ENCODE assay signal across 1 cellular context in the genomic region with DNA sequence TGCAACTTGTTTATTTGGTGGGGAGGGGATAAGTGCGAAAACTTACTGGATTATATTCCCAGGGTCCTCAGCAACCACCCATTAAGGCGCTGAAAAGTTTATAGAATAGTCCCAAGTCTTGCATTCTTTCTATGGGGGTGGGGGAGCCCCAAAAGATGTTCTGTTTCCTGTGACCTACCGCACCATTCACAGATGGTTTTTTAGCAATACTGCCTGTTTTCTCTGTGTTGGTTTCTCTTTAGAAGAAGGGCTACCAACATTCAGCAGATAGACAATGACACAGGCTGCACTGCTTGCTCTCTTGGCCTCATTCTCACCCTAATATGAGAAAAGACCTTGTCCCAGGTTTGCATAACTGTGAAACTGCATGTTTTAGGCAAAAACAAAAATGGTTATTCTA.
TF ChIP-seq lines count a peak whose summit lies in the region.

No MANE protein-coding gene starts in this region.

TF ChIP-seq in GM23338, 12 proteins besides CTCF, POLR2A, EP300 and RAD21 (continued from another document):
- TF ChIP-seq ZNF462 (CRISPR knock-in tag; IDR thresholded peaks at IDR 0.05) = no peak
- TF ChIP-seq POLR2AphosphoS5 (IDR thresholded peaks at IDR 0.05; ENCODE audit: low read depth) = no peak
- TF ChIP-seq EZH2 (IDR thresholded peaks at IDR 0.05; ENCODE audit: low read depth, unreplicated experiment) = no peak
- TF ChIP-seq JUNB (IDR thresholded peaks at IDR 0.05; ENCODE audit: unreplicated experiment) = no peak
